Comparison of ENCODE assay signal across 18 cellular contexts in genomic region chrX:143081231-143081630, GRCh38. TPM values are rescaled to one million over a fixed set of nuclear protein-coding genes. Genes with fewer than 3 reads are reported as not detected.
DNase-seq lines count a peak whose midpoint lies in the region; ATAC-seq and TF ChIP-seq lines count a peak whose summit lies in the region.
"Had no signal": no experiment of that assay in that cellular context is flagged by ENCODE, and none has a peak within 500 bp of the region (broad histone marks: within the 10 kb centered on the region; RNA-seq: fewer than 3 reads in every experiment).

No MANE protein-coding gene starts in this region.

- CTCF ChIA-PET in activated CD8-positive, alpha-beta T cell treated with anti-CD3 and anti-CD28 coated beads for 36 hours (lab: Charles Lee), result no interaction called here

- intact Hi-C loops in activated CD8-positive, alpha-beta T cell treated with anti-CD3 and anti-CD28 coated beads for 36 hours (cut with micrococcal nuclease), result no loop called here
- intact Hi-C loops in aorta (cut with DNase I), result no loop called here

- H3K36me3 Mint-ChIP-seq in activated CD8-positive, alpha-beta T cell treated with anti-CD3 and anti-CD28 coated beads for 36 hours (ENCODE audit: low read depth), result no peaks in the 10 kb centered on the region

- no peaks in the 10 kb centered on the region for H3K27me3 Mint-ChIP-seq in activated CD8-positive, alpha-beta T cell treated with anti-CD3 and anti-CD28 coated beads for 36 hours
- H3K27me3 Mint-ChIP-seq: T-helper 17 cell had no signal

- H3K4me3 ChIP-seq in aorta (ENCODE audit: low read length in 2 of 2), result no peak overlapping the region

- H3K27me3 ChIP-seq in aorta (ENCODE audit: control insufficient read depth in 1 of 2, insufficient read depth in 2 of 2, low read length in 1 of 2), result peaks cover 0 to 1% of the 10 kb centered on the region in 2 donors

- no peaks in the 10 kb centered on the region for H3K4me1 ChIP-seq in aorta (ENCODE audit: control insufficient read depth in 1 of 2, insufficient read depth in 2 of 2, low read length in 2 of 2)

- H3K4me1 Mint-ChIP-seq in activated CD8-positive, alpha-beta T cell treated with anti-CD3 and anti-CD28 coated beads for 36 hours (ENCODE audit: low read depth), result no peaks in the 10 kb centered on the region
- H3K4me1 Mint-ChIP-seq: T-helper 17 cell had no signal

- peak; percentile 2 for DNase-seq in GM20000 (ENCODE audit: low spot score)
- DNase-seq in substantia nigra (lab: John Stamatoyannopoulos, UW), result no peak
- no peak for DNase-seq in activated CD8-positive, alpha-beta T cell treated with anti-CD3 and anti-CD28 coated beads for 36 hours
- no peak for DNase-seq in aorta
- DNase-seq in NCI-H524 (lab: John Stamatoyannopoulos, UW), result no peak
- DNase-seq: DMS 273 treated with DMSO at 0.1 percent for 48 hours, GF-D8, HFFc6, NCI-H1417 treated with DMSO at 0.1 percent for 48 hours, NCI-H1930, OCI-M1, SIG-M5, T-helper 17 cell had no signal

- ATAC-seq in GM18499 (IDR thresholded peaks at IDR 0.05; ENCODE audit: insufficient read depth, unreplicated experiment) (peak; percentile 50), HG03066 (IDR thresholded peaks at IDR 0.05; ENCODE audit: low read depth, unreplicated experiment) (peak; percentile 65), aorta (ENCODE audit: low FRiP score) (no peak)
- ATAC-seq in activated CD8-positive, alpha-beta T cell treated with anti-CD3 and anti-CD28 coated beads for 36 hours, result no peak
- ATAC-seq: T-helper 17 cell had no signal

- POLR2A ChIA-PET in activated CD8-positive, alpha-beta T cell treated with anti-CD3 and anti-CD28 coated beads for 36 hours (lab: Charles Lee), result no interaction called here

- TF ChIP-seq CTCF in GM20000 (IDR thresholded peaks at IDR 0.05; ENCODE audit: extremely low read depth, missing control alignments), result no peak
- no peak for TF ChIP-seq CTCF in activated CD8-positive, alpha-beta T cell treated with anti-CD3 and anti-CD28 coated beads for 36 hours (IDR thresholded peaks at IDR 0.05)

- H3K4me3 Mint-ChIP-seq in activated CD8-positive, alpha-beta T cell treated with anti-CD3 and anti-CD28 coated beads for 36 hours, result no peak overlapping the region
- H3K4me3 Mint-ChIP-seq: HFFc6, T-helper 17 cell had no signal

- no peak overlapping the region for H3K27ac Mint-ChIP-seq in activated CD8-positive, alpha-beta T cell treated with anti-CD3 and anti-CD28 coated beads for 36 hours
- H3K27ac Mint-ChIP-seq: HFFc6, T-helper 17 cell had no signal

- H3K27ac ChIP-seq in substantia nigra (ENCODE audit: low read depth, low read length, poor library complexity, severe bottlenecking) (no peak overlapping the region), aorta (ENCODE audit: low read depth in 1 of 2, low read length in 2 of 2) (no peak overlapping the region)
- H3K27ac ChIP-seq: C4-2B had no signal

- WGBS in aorta, 2 donors, result 80 to 85% methylated on average over 3 of the region's 3 CpGs

- peaks cover 3% of the 10 kb centered on the region for H3K9me3 ChIP-seq in aorta (ENCODE audit: control insufficient read depth, low read length)

- no peaks in the 10 kb centered on the region for H3K9me3 Mint-ChIP-seq in activated CD8-positive, alpha-beta T cell treated with anti-CD3 and anti-CD28 coated beads for 36 hours

- H3K36me3 ChIP-seq in aorta (ENCODE audit: control insufficient read depth in 1 of 2, insufficient read depth in 2 of 2, low read length in 1 of 2), result no peaks in the 10 kb centered on the region

RNA-seq across cellular contexts. Expression of gene SPANXN4, which starts 55.5 kb away (rescaled TPM):
- total RNA-seq in activated CD8-positive, alpha-beta T cell treated with anti-CD3 and anti-CD28 coated beads for 36 hours, result not detected
- not detected for total RNA-seq in aorta
- polyA plus RNA-seq in aorta, result not detected
- total RNA-seq: Daoy, HFFc6, RPMI7951, T-helper 17 cell had no signal

Comparison
In these comparisons a context has a peak if more than half of its experiments do, and no peak if none do; other contexts are left out.
1. ATAC-seq: peak in GM18499 (single experiment) and HG03066 (single experiment); none in activated CD8-positive, alpha-beta T cell treated with anti-CD3 and anti-CD28 coated beads for 36 hours (single experiment) and aorta (single experiment).